Comparison of ENCODE assay signal across 14 cellular contexts in the genomic region with DNA sequence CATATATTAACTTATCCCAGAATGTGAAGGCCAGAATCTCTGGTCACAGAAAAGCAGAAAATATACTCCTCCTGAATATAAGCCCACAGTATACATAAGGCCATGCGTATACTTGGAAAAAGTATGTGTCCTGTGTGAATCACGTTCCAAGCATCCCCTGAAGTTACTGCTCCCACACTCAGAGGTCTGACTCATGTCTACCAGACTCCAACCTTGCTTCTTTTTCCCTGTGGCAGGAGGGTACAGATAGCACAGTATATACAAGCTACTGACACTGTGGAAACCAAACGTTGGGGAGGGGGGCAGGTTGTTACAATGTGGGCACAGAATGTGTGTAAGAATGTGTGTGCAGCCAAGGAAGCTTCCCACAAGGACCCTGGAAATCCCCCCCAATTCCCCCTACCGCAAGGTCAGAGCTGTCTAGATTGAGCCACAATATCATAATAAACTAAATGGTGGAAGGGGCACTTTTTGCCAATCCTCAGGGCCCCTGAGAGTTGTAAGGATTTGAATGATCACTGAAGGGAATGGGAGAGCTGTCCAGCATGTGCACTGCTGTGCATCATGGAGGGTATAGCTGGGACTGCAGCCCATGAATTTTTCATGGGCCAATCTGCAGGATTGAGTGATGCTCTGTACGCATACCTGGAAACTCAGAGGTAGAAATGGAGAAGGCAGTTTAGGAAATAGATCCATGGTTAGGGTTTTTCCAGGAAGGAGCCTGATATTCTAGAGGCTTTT. TPM values are rescaled to one million over a fixed set of nuclear protein-coding genes. Genes with fewer than 3 reads are reported as not detected.
DNase-seq lines count a peak whose midpoint lies in the region; TF ChIP-seq lines count a peak whose summit lies in the region.
"Had no signal": no experiment of that assay in that cellular context is flagged by ENCODE, and none has a peak within 500 bp of the region (broad histone marks: within the 10 kb centered on the region; RNA-seq: fewer than 3 reads in every experiment).

No MANE protein-coding gene starts in this region.

- WGBS in endodermal cell (ENCODE audit: insufficient coverage in 1 of 2, insufficient read length in 1 of 2), 2 experiments, result 97 to 100% methylated on average over 1 to 5 of the region's 5 CpGs

- peak overlapping the region; percentile 40 for H3K4me2 ChIP-seq in osteoblast (ENCODE audit: insufficient read depth, low read length)

- H3K4me1 Mint-ChIP-seq in endodermal cell, result peaks cover 12% of the 10 kb centered on the region

- peak overlapping the region; percentile 72 for H3K27ac ChIP-seq in osteoblast (ENCODE audit: low read depth, low read length)
- H3K27ac ChIP-seq in endodermal cell (ENCODE audit: low read depth, low read length), result no peak overlapping the region

- H3K9me3 ChIP-seq in osteoblast (ENCODE audit: low read depth, low read length) (no peaks in the 10 kb centered on the region), endodermal cell (ENCODE audit: control insufficient read depth, low read length) (peaks cover 7% of the 10 kb centered on the region)

- H3K36me3 ChIP-seq in osteoblast (ENCODE audit: insufficient read depth, low read length), result no peaks in the 10 kb centered on the region
- no peaks in the 10 kb centered on the region for H3K36me3 ChIP-seq in endodermal cell (ENCODE audit: control insufficient read depth, insufficient read depth, low read length)

- H3K27me3 ChIP-seq in osteoblast (ENCODE audit: insufficient read depth, low read length) (no peaks in the 10 kb centered on the region), endodermal cell (ENCODE audit: control insufficient read depth, insufficient read depth, low read length, poor library complexity, severe bottlenecking) (no peaks in the 10 kb centered on the region)

- no peaks in the 10 kb centered on the region for H3K36me3 Mint-ChIP-seq in endodermal cell (ENCODE audit: low read depth)
- H3K36me3 Mint-ChIP-seq: CD4-positive, CD25-positive, alpha-beta regulatory T cell had no signal

- DNase-seq in EH (ENCODE audit: low read depth), result peak; percentile 93
- peak; percentile 93 for DNase-seq in NCI-H226
- DNase-seq in cardiac fibroblast (ENCODE audit: low read depth in 2 of 2), result peak; percentile 72 to 94
- DNase-seq in osteoblast (ENCODE audit: insufficient read length, low spot score, missing footprints), result peak; percentile 95
- DNase-seq in NCI-H146 treated with DMSO at 0.1 percent for 48 hours (lab: John Stamatoyannopoulos, UW; ENCODE audit: unreplicated experiment), result no peak
- DNase-seq in endodermal cell, result no peak
- DNase-seq in stimulated activated CD4-positive, alpha-beta T cell treated with anti-CD3 and anti-CD28 coated beads, Interleukin-1b, Interleukin-23, amount 100 ng/mL, for 48 hours, result no peak
- DNase-seq in GM20000 (ENCODE audit: low spot score), result no peak
- DNase-seq: activated naive CD4-positive, alpha-beta T cell treated with anti-CD3 and anti-CD28 coated beads, Interleukin-2, amount 50 U/mL, for 16 hours; CD4-positive, CD25-positive, alpha-beta regulatory T cell; cortex of kidney; GF-D8; OCI-M1; retina had no signal

- peaks cover 10% of the 10 kb centered on the region for H3K9me3 Mint-ChIP-seq in endodermal cell

- H3K4me1 ChIP-seq in osteoblast (ENCODE audit: insufficient read depth, low read length) (peaks cover 17% of the 10 kb centered on the region), endodermal cell (ENCODE audit: control insufficient read depth, insufficient read depth, low read length) (no peaks in the 10 kb centered on the region)

- no peak overlapping the region for H2AFZ ChIP-seq in osteoblast (ENCODE audit: low read length)

- peaks cover 6% of the 10 kb centered on the region for H3K27me3 Mint-ChIP-seq in endodermal cell (ENCODE audit: insufficient read depth)

- H3K4me3 ChIP-seq in cardiac fibroblast (replicated peaks in 1 of 2; ENCODE audit: low read depth in 2 of 2, low read length in 2 of 2) (no peak overlapping the region), osteoblast (ENCODE audit: insufficient read depth, low read length) (no peak overlapping the region), endodermal cell (ENCODE audit: low read length) (no peak overlapping the region)

- no peaks in the 10 kb centered on the region for H3K79me2 ChIP-seq in osteoblast (ENCODE audit: insufficient read depth, low read length)

- H4K20me1 ChIP-seq in osteoblast (ENCODE audit: insufficient read depth, low read length), result no peaks in the 10 kb centered on the region

- no peak for TF ChIP-seq CTCF in cardiac fibroblast (IDR thresholded peaks at IDR 0.05; ENCODE audit: low read depth, low read length)
- TF ChIP-seq CTCF in osteoblast (IDR thresholded peaks at IDR 0.05; ENCODE audit: extremely low read depth, low read depth, low read length), result no peak
- TF ChIP-seq CTCF in endodermal cell (conservative IDR thresholded peaks at IDR 0.05), result no peak
- no peak for TF ChIP-seq CTCF in GM20000 (IDR thresholded peaks at IDR 0.05; ENCODE audit: extremely low read depth, missing control alignments)

- H3K4me3 Mint-ChIP-seq in endodermal cell, result no peak overlapping the region
- H3K4me3 Mint-ChIP-seq: CD4-positive, CD25-positive, alpha-beta regulatory T cell had no signal

- no peak overlapping the region for H3K27ac Mint-ChIP-seq in endodermal cell
- H3K27ac Mint-ChIP-seq: CD4-positive, CD25-positive, alpha-beta regulatory T cell had no signal

- no peak overlapping the region for H3K9ac ChIP-seq in endodermal cell (ENCODE audit: extremely low read depth, low read length, poor library complexity, severe bottlenecking)

RNA-seq across cellular contexts. Expression of gene RELL1, which starts 7.4 kb away (rescaled TPM):
- 61.2 and 64.5 TPM in 2 replicates for total RNA-seq in osteoblast
- total RNA-seq in endodermal cell, result 10 to 100 TPM; 12.1 to 12.3 TPM
- 7.9 TPM for polyA plus RNA-seq in endodermal cell (2013, experiment 1 of 2)
- polyA plus RNA-seq in endodermal cell (2013, experiment 2 of 2), result 8.0 TPM

Comparison
In these comparisons a context has a peak if more than half of its experiments do, and no peak if none do; other contexts are left out.
1. DNase-seq: peak in EH (single experiment), NCI-H226 (single experiment), cardiac fibroblast (2 of 2) and osteoblast (single experiment); none in NCI-H146 treated with DMSO at 0.1 percent for 48 hours (single experiment), endodermal cell (single experiment), stimulated activated CD4-positive, alpha-beta T cell treated with anti-CD3 and anti-CD28 coated beads, Interleukin-1b, Interleukin-23, amount 100 ng/mL, for 48 hours (single experiment) and GM20000 (single experiment).